8 cellular contexts compared by ENCODE assay signal in the genomic region with DNA sequence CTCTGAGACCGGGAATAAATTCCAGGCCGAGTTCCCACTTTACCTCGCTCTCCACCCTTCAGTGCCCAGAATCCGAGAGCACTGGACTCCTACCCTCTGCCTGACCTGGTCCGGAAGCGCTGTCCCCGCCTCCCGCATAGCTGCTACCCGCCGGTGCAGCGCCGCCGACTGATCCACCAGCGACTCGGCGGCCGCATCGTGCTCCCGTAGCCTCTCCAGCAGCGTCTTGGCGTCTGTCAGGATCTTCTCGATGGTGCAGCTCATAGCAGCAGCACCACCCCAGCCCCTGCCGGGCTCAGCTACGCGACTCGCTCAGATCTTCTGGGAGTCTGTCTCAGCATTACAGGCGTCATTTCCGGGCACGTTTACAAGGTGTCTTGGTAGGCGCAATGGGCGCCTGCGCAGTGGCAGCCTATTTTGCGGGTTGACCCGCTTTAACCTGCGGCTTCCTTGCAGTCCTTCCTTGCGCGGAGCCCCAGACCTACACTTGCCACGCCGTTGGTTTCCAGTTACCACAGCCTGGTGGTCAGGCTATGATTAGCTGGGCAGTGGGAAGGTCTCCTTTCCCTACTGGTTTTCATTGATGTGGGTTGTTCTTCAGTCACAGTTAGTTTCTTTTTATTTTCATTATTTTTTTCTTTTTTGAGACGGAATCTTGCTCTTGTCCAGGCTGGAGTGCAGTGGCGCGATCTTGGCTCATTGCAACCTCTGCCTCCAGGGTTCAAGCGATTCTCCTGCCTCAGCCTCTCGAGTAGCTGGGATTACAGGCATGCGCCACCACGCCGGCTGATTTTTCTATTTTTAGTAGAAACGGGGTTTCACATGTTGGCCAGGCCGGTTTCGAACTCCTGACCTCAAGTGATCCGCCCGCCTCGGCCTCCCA. TPM values are rescaled to one million over a fixed set of nuclear protein-coding genes. Genes with fewer than 3 reads are reported as not detected.
A peak's percentile ranks its signal among the peaks of the same experiment; 100 is the strongest.
DNase-seq lines count a peak whose midpoint lies in the region; TF ChIP-seq lines count a peak whose summit lies in the region.

A gene (minus strand): TSS at position 342 of the 883 bp plus-strand sequence. CDS start 78 bp downstream, at position 264.

- H3K27ac Mint-ChIP-seq in nephron: peak within 1 kb of the TSS; percentile 99 to 100 (median 100)
- H3K27ac Mint-ChIP-seq in stimulated activated naive CD8-positive, alpha-beta T cell treated with anti-CD3 and anti-CD28 coated beads, Interleukin-15, Interleukin-2, amounts not matched to agents 100 ng/mL and 50 ng/mL, for 24 hours: peak within 1 kb of the TSS; percentile 100

- peaks cover 5% of the 10 kb centered on the region for H3K36me3 ChIP-seq in H7 (replicated peaks; ENCODE audit: control insufficient read depth, insufficient read depth, low read length)
- H3K36me3 ChIP-seq in Loucy (ENCODE audit: insufficient read depth, low read length): peaks cover 5% of the 10 kb centered on the region; the same call in 1 of the 2 replicates

- H3K9me2 ChIP-seq in Loucy (replicated peaks; ENCODE audit: low read depth, low read length): no peaks in the 10 kb centered on the region

- H3K9me3 ChIP-seq in Loucy (ENCODE audit: insufficient read depth, low read depth, low read length): no peaks in the 10 kb centered on the region

- peaks cover 32% of the 10 kb centered on the region for H3K79me2 ChIP-seq in Loucy (ENCODE audit: insufficient read depth, low read length)

- H3K4me2 ChIP-seq in Loucy (ENCODE audit: low read depth, low read length, poor library complexity, severe bottlenecking): peak within 1 kb of the TSS; percentile 86

- peak within 1 kb of the TSS; percentile 95 for H2AFZ ChIP-seq in Loucy (ENCODE audit: low read length)

- peaks cover 10% of the 10 kb centered on the region for H3K27me3 Mint-ChIP-seq in nephron (ENCODE audit: low read depth)
- H3K27me3 Mint-ChIP-seq in stimulated activated naive CD8-positive, alpha-beta T cell treated with anti-CD3 and anti-CD28 coated beads, Interleukin-15, Interleukin-2, amounts not matched to agents 100 ng/mL and 50 ng/mL, for 24 hours: no peaks in the 10 kb centered on the region

- no peaks in the 10 kb centered on the region for H3F3A ChIP-seq in Loucy (ENCODE audit: low read depth)

- peaks cover 22% of the 10 kb centered on the region for H3K4me1 Mint-ChIP-seq in nephron
- H3K4me1 Mint-ChIP-seq in stimulated activated naive CD8-positive, alpha-beta T cell treated with anti-CD3 and anti-CD28 coated beads, Interleukin-15, Interleukin-2, amounts not matched to agents 100 ng/mL and 50 ng/mL, for 24 hours (ENCODE audit: low read depth): peaks cover 24% of the 10 kb centered on the region

- no peaks in the 10 kb centered on the region for H3K9me3 Mint-ChIP-seq in nephron
- peaks cover 4% of the 10 kb centered on the region for H3K9me3 Mint-ChIP-seq in stimulated activated naive CD8-positive, alpha-beta T cell treated with anti-CD3 and anti-CD28 coated beads, Interleukin-15, Interleukin-2, amounts not matched to agents 100 ng/mL and 50 ng/mL, for 24 hours

- peaks cover 14% of the 10 kb centered on the region for H3K4me1 ChIP-seq in Loucy (ENCODE audit: insufficient read depth, low read length, poor library complexity, severe bottlenecking)

- TF ChIP-seq CTCF in Loucy (conservative IDR thresholded peaks at IDR 0.05; ENCODE audit: low read length): 0 out of 2 replicates have a peak, but pooled peaks have one; percentile 9
- TF ChIP-seq CTCF in fibroblast of the aortic adventitia (IDR thresholded peaks at IDR 0.05; ENCODE audit: insufficient read depth, low read length): no peak
- no peak for TF ChIP-seq CTCF in nephron (IDR thresholded peaks at IDR 0.05; ENCODE audit: unreplicated experiment in 3 of 3)

- H3K4me3 Mint-ChIP-seq in nephron: peak within 1 kb of the TSS; percentile 100
- H3K4me3 Mint-ChIP-seq in stimulated activated naive CD8-positive, alpha-beta T cell treated with anti-CD3 and anti-CD28 coated beads, Interleukin-15, Interleukin-2, amounts not matched to agents 100 ng/mL and 50 ng/mL, for 24 hours: peak within 1 kb of the TSS; percentile 100

- H3K9ac ChIP-seq in Loucy (ENCODE audit: low read depth, low read length, poor library complexity, severe bottlenecking): peak within 1 kb of the TSS; percentile 92

- DNase-seq in ELF-1 (ENCODE audit: low read depth, low spot score) (peak; percentile 97), H7 (peak; percentile 86), fibroblast of the aortic adventitia (ENCODE audit: low read depth) (peak; percentile 92)
- peak; percentile 88 for DNase-seq in activated effector memory CD4-positive, alpha-beta T cell treated with Interleukin-2 at 50 U/mL for 16 hours

- H3K36me3 Mint-ChIP-seq in nephron (ENCODE audit: low read depth): peaks cover 28% of the 10 kb centered on the region
- peaks cover 38% of the 10 kb centered on the region for H3K36me3 Mint-ChIP-seq in stimulated activated naive CD8-positive, alpha-beta T cell treated with anti-CD3 and anti-CD28 coated beads, Interleukin-15, Interleukin-2, amounts not matched to agents 100 ng/mL and 50 ng/mL, for 24 hours (ENCODE audit: low read depth)

- peaks cover 5% of the 10 kb centered on the region for H3K27me3 ChIP-seq in H7 (ENCODE audit: control insufficient read depth, insufficient read depth, low read length)
- H3K27me3 ChIP-seq in Loucy (ENCODE audit: insufficient read depth, low read length, poor library complexity, severe bottlenecking): peaks cover 24% of the 10 kb centered on the region

- peak; percentile 96 for TF ChIP-seq POLR2A in Raji (IDR thresholded peaks at IDR 0.05; ENCODE audit: insufficient read depth, low read depth, low read length)

- peaks cover 19% of the 10 kb centered on the region for H4K20me1 ChIP-seq in Loucy (ENCODE audit: insufficient read depth, low read length, poor library complexity, severe bottlenecking)

- H3K4me3 ChIP-seq in H7 (ENCODE audit: insufficient read depth, low read depth, low read length): peak within 1 kb of the TSS; percentile 97
- peak within 1 kb of the TSS; percentile 97 for H3K4me3 ChIP-seq in Loucy (ENCODE audit: low read length, poor library complexity, severe bottlenecking)
- H3K4me3 ChIP-seq in fibroblast of the aortic adventitia (ENCODE audit: low read depth, low read length): peak within 1 kb of the TSS; percentile 88

RNA-seq across cellular contexts. Expression of the gene that starts here (rescaled TPM):
- total RNA-seq in H7 (2014; rRNA removed; shearing (Covaris generic)): 105 and 123 TPM in 2 replicates
- total RNA-seq in fibroblast of the aortic adventitia (ENCODE audit: low replicate concordance): 37.4 and 57.4 TPM in 2 replicates

Comparison
In these comparisons a context has a peak if more than half of its experiments do, and no peak if none do; other contexts are left out.
1. Peak in every context shown above with its lines: DNase-seq and H3K4me3 ChIP-seq.